12 cellular contexts compared by ENCODE assay signal in genomic region chr2:63060079-63060482, GRCh38. TPM values are rescaled to one million over a fixed set of nuclear protein-coding genes. Genes with fewer than 3 reads are reported as not detected.
A peak's percentile ranks its signal among the peaks of the same experiment; 100 is the strongest.
DNase-seq lines count a peak whose midpoint lies in the region; ATAC-seq and TF ChIP-seq lines count a peak whose summit lies in the region.
"Had no signal": no experiment of that assay in that cellular context is flagged by ENCODE, and none has a peak within 500 bp of the region (broad histone marks: within the 10 kb centered on the region; RNA-seq: fewer than 3 reads in every experiment).

No MANE protein-coding gene starts in this region.

- no peak overlapping the region for H3K27ac Mint-ChIP-seq in activated naive CD4-positive, alpha-beta T cell treated with anti-CD3 and anti-CD28 coated beads for 36 hours
- peak overlapping the region; percentile 37 for H3K27ac Mint-ChIP-seq in stimulated activated naive B cell treated with anti-CD40 and anti-IgM and Interleukin-4, amounts not matched to agents 10 μg/mL and 1 μg/mL and 100 μg/mL, for 72 hours
- H3K27ac Mint-ChIP-seq: activated CD8-positive, alpha-beta T cell treated with anti-CD3 and anti-CD28 coated beads for 36 hours; stimulated activated effector memory CD8-positive, alpha-beta T cell treated with anti-CD3 and anti-CD28 coated beads, Interleukin-12 subunit alpha, Interleukin-12 subunit beta, amount 100 ng/mL, for 72 hours had no signal

- H3K4me3 ChIP-seq in fibroblast of the aortic adventitia (ENCODE audit: low read depth, low read length): no peak overlapping the region

- no peaks in the 10 kb centered on the region for H3K9me3 Mint-ChIP-seq in activated naive CD4-positive, alpha-beta T cell treated with anti-CD3 and anti-CD28 coated beads for 36 hours
- peaks cover 0 to 2% of the 10 kb centered on the region in 2 donors for H3K9me3 Mint-ChIP-seq in stimulated activated naive B cell treated with anti-CD40 and anti-IgM and Interleukin-4, amounts not matched to agents 10 μg/mL and 1 μg/mL and 100 μg/mL, for 72 hours
- H3K9me3 Mint-ChIP-seq: stimulated activated effector memory CD8-positive, alpha-beta T cell treated with anti-CD3 and anti-CD28 coated beads, Interleukin-12 subunit alpha, Interleukin-12 subunit beta, amount 100 ng/mL, for 72 hours had no signal

- peaks cover 41% of the 10 kb centered on the region for H3K4me1 Mint-ChIP-seq in activated naive CD4-positive, alpha-beta T cell treated with anti-CD3 and anti-CD28 coated beads for 36 hours (ENCODE audit: low read depth)
- H3K4me1 Mint-ChIP-seq in stimulated activated naive B cell treated with anti-CD40 and anti-IgM and Interleukin-4, amounts not matched to agents 10 μg/mL and 1 μg/mL and 100 μg/mL, for 72 hours: peaks cover 29 to 45% of the 10 kb centered on the region in 2 donors

- no peak for TF ChIP-seq CTCF in fibroblast of the aortic adventitia (IDR thresholded peaks at IDR 0.05; ENCODE audit: insufficient read depth, low read length)

- CTCF ChIA-PET in activated naive CD4-positive, alpha-beta T cell treated with anti-CD3 and anti-CD28 coated beads for 36 hours (lab: Charles Lee): no interaction called here

- ATAC-seq in stimulated activated naive B cell treated with anti-CD40 and anti-IgM and Interleukin-4, amounts not matched to agents 10 μg/mL and 1 μg/mL and 100 μg/mL, for 72 hours (replicated peaks): no peak
- ATAC-seq in HG03025 (IDR thresholded peaks at IDR 0.05; ENCODE audit: low FRiP score, unreplicated experiment): no peak
- ATAC-seq: activated CD8-positive, alpha-beta T cell treated with anti-CD3 and anti-CD28 coated beads for 36 hours; HCT116; sciatic nerve; stimulated activated effector memory CD8-positive, alpha-beta T cell treated with anti-CD3 and anti-CD28 coated beads, Interleukin-12 subunit alpha, Interleukin-12 subunit beta, amount 100 ng/mL, for 72 hours had no signal

- intact Hi-C loops in activated naive CD4-positive, alpha-beta T cell treated with anti-CD3 and anti-CD28 coated beads for 36 hours (cut with micrococcal nuclease): no loop called here

- DNase-seq in activated naive CD4-positive, alpha-beta T cell treated with anti-CD3 and anti-CD28 coated beads for 36 hours: no peak
- no peak for DNase-seq in activated naive CD4-positive, alpha-beta T cell treated with Interleukin-2 at 50 U/mL for 16 hours
- DNase-seq in OCI-M1 (lab: John Stamatoyannopoulos, UW) (peak; percentile 42), fibroblast of the aortic adventitia (ENCODE audit: low read depth) (peak; percentile 28), activated gamma-delta T cell (lab: John Stamatoyannopoulos, UW) (no peak), NCI-H2196 (lab: John Stamatoyannopoulos, UW; ENCODE audit: unreplicated experiment) (no peak)
- no peak for DNase-seq in stimulated activated naive B cell treated with anti-CD40 and anti-IgM and Interleukin-4, amounts not matched to agents 10 μg/mL and 1 μg/mL and 100 μg/mL, for 72 hours

- peak overlapping the region; percentile 22 for H3K4me3 Mint-ChIP-seq in activated naive CD4-positive, alpha-beta T cell treated with anti-CD3 and anti-CD28 coated beads for 36 hours
- H3K4me3 Mint-ChIP-seq in stimulated activated naive B cell treated with anti-CD40 and anti-IgM and Interleukin-4, amounts not matched to agents 10 μg/mL and 1 μg/mL and 100 μg/mL, for 72 hours: peak overlapping the region; percentile 35 to 36
- H3K4me3 Mint-ChIP-seq: activated CD8-positive, alpha-beta T cell treated with anti-CD3 and anti-CD28 coated beads for 36 hours had no signal

- H3K27me3 Mint-ChIP-seq in activated naive CD4-positive, alpha-beta T cell treated with anti-CD3 and anti-CD28 coated beads for 36 hours (ENCODE audit: low read depth): peaks cover 69% of the 10 kb centered on the region
- peaks cover 60 to 87% of the 10 kb centered on the region in 2 donors for H3K27me3 Mint-ChIP-seq in stimulated activated naive B cell treated with anti-CD40 and anti-IgM and Interleukin-4, amounts not matched to agents 10 μg/mL and 1 μg/mL and 100 μg/mL, for 72 hours

- no peaks in the 10 kb centered on the region for H3K36me3 Mint-ChIP-seq in activated naive CD4-positive, alpha-beta T cell treated with anti-CD3 and anti-CD28 coated beads for 36 hours (ENCODE audit: low read depth)
- H3K36me3 Mint-ChIP-seq in stimulated activated naive B cell treated with anti-CD40 and anti-IgM and Interleukin-4, amounts not matched to agents 10 μg/mL and 1 μg/mL and 100 μg/mL, for 72 hours: peaks cover 1 to 11% of the 10 kb centered on the region in 2 donors
- H3K36me3 Mint-ChIP-seq: stimulated activated effector memory CD8-positive, alpha-beta T cell treated with anti-CD3 and anti-CD28 coated beads, Interleukin-12 subunit alpha, Interleukin-12 subunit beta, amount 100 ng/mL, for 72 hours had no signal

RNA-seq across cellular contexts. Expression of gene OTX1, which starts 9.5 kb away (rescaled TPM):
- total RNA-seq in activated naive CD4-positive, alpha-beta T cell treated with anti-CD3 and anti-CD28 coated beads for 36 hours: not detected
- total RNA-seq in fibroblast of the aortic adventitia (ENCODE audit: low replicate concordance): 0.27 and 0.57 TPM in 2 replicates
- total RNA-seq: activated CD8-positive, alpha-beta T cell treated with anti-CD3 and anti-CD28 coated beads for 36 hours; sciatic nerve had no signal

Comparison
In these comparisons a context has a peak if more than half of its experiments do, and no peak if none do; other contexts are left out.
1. DNase-seq: peak in OCI-M1 (single experiment) and fibroblast of the aortic adventitia (single experiment); none in activated naive CD4-positive, alpha-beta T cell treated with anti-CD3 and anti-CD28 coated beads for 36 hours (single experiment), activated naive CD4-positive, alpha-beta T cell treated with Interleukin-2 at 50 U/mL for 16 hours (single experiment), stimulated activated naive B cell treated with anti-CD40 and anti-IgM and Interleukin-4, amounts not matched to agents 10 μg/mL and 1 μg/mL and 100 μg/mL, for 72 hours (single experiment), activated gamma-delta T cell (single experiment) and NCI-H2196 (single experiment).